Comparison of ENCODE assay signal across 17 cellular contexts in genomic region chr19:4844348-4845179, GRCh38. TPM values are rescaled to one million over a fixed set of nuclear protein-coding genes. Genes with fewer than 3 reads are reported as not detected.
DNase-seq lines count a peak whose midpoint lies in the region; ATAC-seq, FAIRE-seq and TF ChIP-seq lines count a peak whose summit lies in the region.
"Had no signal": no experiment of that assay in that cellular context is flagged by ENCODE, and none has a peak within 500 bp of the region (broad histone marks: within the 10 kb centered on the region; RNA-seq: fewer than 3 reads in every experiment).

No MANE protein-coding gene starts in this region.

- peak overlapping the region; percentile 79 for H3K27ac ChIP-seq in SJSA1
- H3K27ac ChIP-seq in gastroesophageal sphincter: peak overlapping the region in 3 of 4 donors; percentile 56 to 65 (median 61)
- no peak overlapping the region for H3K27ac ChIP-seq in osteoblast (ENCODE audit: low read depth, low read length)
- no peak overlapping the region for H3K27ac ChIP-seq in foreskin keratinocyte
- H3K27ac ChIP-seq: parathyroid adenoma had no signal

- FAIRE-seq in GM12891 (lab: Jason Lieb, UNC): no peak

- H3K4me1 ChIP-seq in SJSA1 (replicated peaks): peaks cover 34% of the 10 kb centered on the region
- no peaks in the 10 kb centered on the region for H3K4me1 ChIP-seq in gastroesophageal sphincter
- H3K4me1 ChIP-seq in osteoblast (ENCODE audit: insufficient read depth, low read length): peaks cover 9% of the 10 kb centered on the region
- no peaks in the 10 kb centered on the region for H3K4me1 ChIP-seq in foreskin keratinocyte
- H3K4me1 ChIP-seq: parathyroid adenoma had no signal

- H3K27me3 ChIP-seq in SJSA1 (replicated peaks): no peaks in the 10 kb centered on the region
- H3K27me3 ChIP-seq in gastroesophageal sphincter: no peaks in the 10 kb centered on the region
- no peaks in the 10 kb centered on the region for H3K27me3 ChIP-seq in osteoblast (ENCODE audit: insufficient read depth, low read length)
- no peaks in the 10 kb centered on the region for H3K27me3 ChIP-seq in foreskin keratinocyte

- no peak overlapping the region for H2AFZ ChIP-seq in osteoblast (ENCODE audit: low read length)
- H2AFZ ChIP-seq: parathyroid adenoma had no signal

- TF ChIP-seq POLR2A in gastroesophageal sphincter (IDR thresholded peaks at IDR 0.05) (no peak), GM12891 (IDR thresholded peaks at IDR 0.05; ENCODE audit: low read depth, low read length) (no peak)

- H3K36me3 Mint-ChIP-seq in activated naive CD4-positive, alpha-beta T cell treated with anti-CD3 and anti-CD28 coated beads, Interleukin-2, amount 50 U/mL, for 72 hours: peaks cover 0 to 6% of the 10 kb centered on the region in 2 donors

- no peak overlapping the region for H3K27ac Mint-ChIP-seq in activated naive CD4-positive, alpha-beta T cell treated with anti-CD3 and anti-CD28 coated beads, Interleukin-2, amount 50 U/mL, for 72 hours
- H3K27ac Mint-ChIP-seq: brain; effector memory CD8-positive, alpha-beta T cell had no signal

- H3K4me3 ChIP-seq in SJSA1 (no peak overlapping the region), gastroesophageal sphincter (no peak overlapping the region), osteoblast (ENCODE audit: insufficient read depth, low read length) (no peak overlapping the region)

- no peak overlapping the region for H3K4me2 ChIP-seq in osteoblast (ENCODE audit: insufficient read depth, low read length)
- H3K4me2 ChIP-seq: SK-N-SH had no signal

- no peak for TF ChIP-seq CTCF in gastroesophageal sphincter (IDR thresholded peaks at IDR 0.05)
- no peak for TF ChIP-seq CTCF in osteoblast (IDR thresholded peaks at IDR 0.05; ENCODE audit: extremely low read depth, low read depth, low read length)
- TF ChIP-seq CTCF in foreskin keratinocyte (conservative IDR thresholded peaks at IDR 0.05): no peak

- H4K20me1 ChIP-seq in osteoblast (ENCODE audit: insufficient read depth, low read length): peaks cover 3% of the 10 kb centered on the region

- peaks cover 88% of the 10 kb centered on the region for H3K36me3 ChIP-seq in SJSA1
- H3K36me3 ChIP-seq in gastroesophageal sphincter: peaks cover 0 to 93% of the 10 kb centered on the region in 2 donors
- H3K36me3 ChIP-seq in osteoblast (ENCODE audit: insufficient read depth, low read length): peaks cover 75% of the 10 kb centered on the region

- DNase-seq in COLO668 (lab: John Stamatoyannopoulos, UW; ENCODE audit: unreplicated experiment) (peak; percentile 32), SJSA1 (ENCODE audit: low read depth in 1 of 2, low spot score in 2 of 2) (no peak), osteoblast (ENCODE audit: insufficient read length, low spot score, missing footprints) (peak; percentile 48), foreskin keratinocyte (no peak), GM12891 (ENCODE audit: insufficient read length, low spot score) (no peak)
- DNase-seq in activated naive CD4-positive, alpha-beta T cell treated with anti-CD3 and anti-CD28 coated beads, Interleukin-2, amount 50 U/mL, for 72 hours (ENCODE audit: low spot score in 2 of 2): no peak
- DNase-seq: AML-193; DND-41; effector memory CD8-positive, alpha-beta T cell; NCI-H1105; SK-N-SH; stimulated activated CD4-positive, alpha-beta T cell treated with anti-CD3 and anti-CD28 coated beads, Interleukin-15, amount 100 ng/mL, for 24 hours had no signal

- peak; percentile 78 for ATAC-seq in gastroesophageal sphincter
- no peak for ATAC-seq in HG02870 (IDR thresholded peaks at IDR 0.05; ENCODE audit: unreplicated experiment)
- ATAC-seq in activated naive CD4-positive, alpha-beta T cell treated with anti-CD3 and anti-CD28 coated beads, Interleukin-2, amount 50 U/mL, for 72 hours: no peak
- no peak for ATAC-seq in foreskin keratinocyte
- ATAC-seq: effector memory CD8-positive, alpha-beta T cell had no signal

- H3K9me3 Mint-ChIP-seq in activated naive CD4-positive, alpha-beta T cell treated with anti-CD3 and anti-CD28 coated beads, Interleukin-2, amount 50 U/mL, for 72 hours: no peaks in the 10 kb centered on the region
- H3K9me3 Mint-ChIP-seq: brain; effector memory CD8-positive, alpha-beta T cell; IgD-negative memory B cell had no signal

- peaks cover 10% of the 10 kb centered on the region for H3K79me2 ChIP-seq in osteoblast (ENCODE audit: insufficient read depth, low read length)
- H3K79me2 ChIP-seq: parathyroid adenoma had no signal

- 61 to 83% methylated on average over 1 to 3 of the region's 10 CpGs for WGBS in gastroesophageal sphincter (ENCODE audit: low coverage in 1 of 2), 2 donors

- no peaks in the 10 kb centered on the region for H3K9me3 ChIP-seq in SJSA1 (replicated peaks)
- no peaks in the 10 kb centered on the region for H3K9me3 ChIP-seq in gastroesophageal sphincter
- no peaks in the 10 kb centered on the region for H3K9me3 ChIP-seq in osteoblast (ENCODE audit: low read depth, low read length)
- H3K9me3 ChIP-seq: SK-N-SH had no signal

- no peak for TF ChIP-seq EP300 in gastroesophageal sphincter (IDR thresholded peaks at IDR 0.05)

TF ChIP-seq in GM12891, 5 proteins besides CTCF, POLR2A, EP300 and RAD21:
- no peak for TF ChIP-seq TAF1 (IDR thresholded peaks at IDR 0.05; ENCODE audit: low read depth, low read length)
- no peak for TF ChIP-seq PAX5 (IDR thresholded peaks at IDR 0.05; ENCODE audit: insufficient read depth, low read length, severe bottlenecking)
- TF ChIP-seq POLR2AphosphoS5 (IDR thresholded peaks at IDR 0.05; ENCODE audit: low read depth, low read length): no peak
- TF ChIP-seq SPI1 (IDR thresholded peaks at IDR 0.05; ENCODE audit: low read depth, low read length): no peak
- TF ChIP-seq POU2F2 (IDR thresholded peaks at IDR 0.05; ENCODE audit: low read depth, low read length): no peak

RNA-seq across cellular contexts. Expression of gene TICAM1, which starts 13.1 kb away (rescaled TPM):
- 3.7 and 4.1 TPM in 2 replicates for total RNA-seq in SJSA1 (2014; rRNA removed; shearing (Covaris generic))
- total RNA-seq in gastroesophageal sphincter: 1 to 10 TPM; 3.6 to 7.9 (median 5.1) TPM
- 2.7 and 3.3 TPM in 2 replicates for total RNA-seq in osteoblast
- total RNA-seq in activated naive CD4-positive, alpha-beta T cell treated with anti-CD3 and anti-CD28 coated beads, Interleukin-2, amount 50 U/mL, for 72 hours: 10 to 100 TPM; 18.8 to 27.5 TPM
- total RNA-seq in foreskin keratinocyte: 14.6 and 16.6 TPM in 2 replicates
- 24.4 and 26.4 TPM in 2 replicates for polyA plus RNA-seq in foreskin keratinocyte
- polyA plus RNA-seq in GM12891 (2012; ENCODE audit: low read depth, missing spikeins): 17.8 TPM

RNA-seq across cellular contexts. Expression of gene PLIN3, which starts 22.9 kb away (rescaled TPM):
- total RNA-seq in SJSA1 (2014; rRNA removed; shearing (Covaris generic)): 178 and 210 TPM in 2 replicates
- total RNA-seq in gastroesophageal sphincter (10 to 100 TPM; 18.5 to 66.3 (median 34.7) TPM), osteoblast (224 and 260 TPM in 2 replicates), foreskin keratinocyte (100 and 116 TPM in 2 replicates)
- 10 to 100 TPM; 47.5 TPM for total RNA-seq in activated naive CD4-positive, alpha-beta T cell treated with anti-CD3 and anti-CD28 coated beads, Interleukin-2, amount 50 U/mL, for 72 hours
- polyA plus RNA-seq in foreskin keratinocyte: 105 and 115 TPM in 2 replicates
- 75.6 TPM for polyA plus RNA-seq in GM12891 (2012; ENCODE audit: low read depth, missing spikeins)

RNA-seq across cellular contexts. Expression of gene FEM1A, which starts 53.0 kb away (rescaled TPM):
- total RNA-seq in SJSA1 (2014; rRNA removed; shearing (Covaris generic)): 9.4 and 14.4 TPM in 2 replicates
- 10 to 100 TPM; 14.1 to 23.9 (median 15.3) TPM for total RNA-seq in gastroesophageal sphincter
- 10.3 and 12.7 TPM in 2 replicates for total RNA-seq in osteoblast
- total RNA-seq in activated naive CD4-positive, alpha-beta T cell treated with anti-CD3 and anti-CD28 coated beads, Interleukin-2, amount 50 U/mL, for 72 hours: 10 to 100 TPM in 1 of 2 donors, 1 to 10 TPM in 1; 9.3 to 11.4 TPM
- 11.5 and 12.8 TPM in 2 replicates for total RNA-seq in foreskin keratinocyte
- 4.5 and 5.9 TPM in 2 replicates for polyA plus RNA-seq in foreskin keratinocyte
- 0.51 TPM for polyA plus RNA-seq in GM12891 (2012; ENCODE audit: low read depth, missing spikeins)

RNA-seq across cellular contexts. Expression of gene ARRDC5, which starts 58.1 kb away (rescaled TPM):
- total RNA-seq in SJSA1 (2014; rRNA removed; shearing (Covaris generic)): not detected in 2 replicates
- total RNA-seq in gastroesophageal sphincter (1 to 10 TPM in 1 of 4 donors, not detected in 3; 1.1 TPM), osteoblast (0.29 and 0.36 TPM in 2 replicates), foreskin keratinocyte (not detected in 2 replicates)
- total RNA-seq in activated naive CD4-positive, alpha-beta T cell treated with anti-CD3 and anti-CD28 coated beads, Interleukin-2, amount 50 U/mL, for 72 hours: under 1 TPM in 1 of 2 donors, not detected in 1; 0.39 TPM
- polyA plus RNA-seq in foreskin keratinocyte: not detected in 2 replicates
- polyA plus RNA-seq in GM12891 (2012; ENCODE audit: low read depth, missing spikeins): 0.15 TPM
- polyA plus RNA-seq: SK-N-SH had no signal

Comparison
In these comparisons a context has a peak if more than half of its experiments do, and no peak if none do; other contexts are left out.
1. DNase-seq: peak in COLO668 (single experiment) and osteoblast (single experiment); none in SJSA1 (0 of 2), activated naive CD4-positive, alpha-beta T cell treated with anti-CD3 and anti-CD28 coated beads, Interleukin-2, amount 50 U/mL, for 72 hours (0 of 2), foreskin keratinocyte (0 of 2) and GM12891 (single experiment).
2. H3K27ac ChIP-seq: peak in SJSA1 (single experiment) and gastroesophageal sphincter (3 of 4); none in osteoblast (single experiment) and foreskin keratinocyte (single experiment).